Comparison of ENCODE assay signal across 12 cellular contexts in genomic region chr5:74625742-74626241, GRCh38. TPM values are rescaled to one million over a fixed set of nuclear protein-coding genes. Genes with fewer than 3 reads are reported as not detected.
DNase-seq lines count a peak whose midpoint lies in the region; ATAC-seq and TF ChIP-seq lines count a peak whose summit lies in the region.
"Had no signal": no experiment of that assay in that cellular context is flagged by ENCODE, and none has a peak within 500 bp of the region (broad histone marks: within the 10 kb centered on the region; RNA-seq: fewer than 3 reads in every experiment).

No MANE protein-coding gene starts in this region.

- TF ChIP-seq CTCF in GM06990 (IDR thresholded peaks at IDR 0.05; ENCODE audit: insufficient read depth, low read length, poor library complexity, severe bottlenecking) (peak; percentile 33), neural crest cell (conservative IDR thresholded peaks at IDR 0.05) (peak; percentile 48)

- DNase-seq in GM06990 (ENCODE audit: extremely low read depth, insufficient read length) (no peak), NCI-H69 (lab: John Stamatoyannopoulos, UW) (peak; percentile 88), dermis blood vessel endothelial cell (peak; percentile 62), neural crest cell (ENCODE audit: low read depth, low spot score) (no peak), NCI-H2227 treated with DMSO at 0.1 percent for 48 hours (lab: John Stamatoyannopoulos, UW) (no peak)
- DNase-seq: activated CD4-positive, alpha-beta T cell treated with anti-CD3 and anti-CD28 coated beads for 1 hour; DND-41; midbrain had no signal

- H3K4me1 Mint-ChIP-seq in neural crest cell = peaks cover 92% of the 10 kb centered on the region

- no peaks in the 10 kb centered on the region for H3K27me3 Mint-ChIP-seq in neural crest cell (ENCODE audit: low read depth)

- peaks cover 1% of the 10 kb centered on the region for H3K36me3 ChIP-seq in GM06990 (ENCODE audit: control insufficient read depth, insufficient read depth, low read length)

- H3K27ac Mint-ChIP-seq in neural crest cell (ENCODE audit: unreplicated experiment) = peak overlapping the region; percentile 57
- H3K27ac Mint-ChIP-seq: activated naive CD8-positive, alpha-beta T cell had no signal

- H3K27me3 ChIP-seq in GM06990 (replicated peaks; ENCODE audit: control insufficient read depth, insufficient read depth, low read length) = no peaks in the 10 kb centered on the region

- no peak overlapping the region for H3K4me3 ChIP-seq in GM06990 (replicated peaks; ENCODE audit: low read depth, low read length)

- peaks cover 9% of the 10 kb centered on the region for H3K9me3 Mint-ChIP-seq in neural crest cell

- H3K36me3 Mint-ChIP-seq in neural crest cell (ENCODE audit: low read depth) = peaks cover 18% of the 10 kb centered on the region

- peak overlapping the region; percentile 51 for H3K4me3 Mint-ChIP-seq in neural crest cell
- H3K4me3 Mint-ChIP-seq: activated naive CD8-positive, alpha-beta T cell had no signal

- ATAC-seq in GM21619 (IDR thresholded peaks at IDR 0.05; ENCODE audit: unreplicated experiment) (no peak), GM19351 (IDR thresholded peaks at IDR 0.05; ENCODE audit: unreplicated experiment) (no peak), HG03460 (IDR thresholded peaks at IDR 0.05; ENCODE audit: unreplicated experiment) (no peak)

RNA-seq across cellular contexts. Expression of gene ENC1, which starts 14.7 kb away (rescaled TPM):
- total RNA-seq in dermis blood vessel endothelial cell = 26.2 and 32.2 TPM in 2 replicates
- 130 and 135 TPM in 2 replicates for total RNA-seq in neural crest cell

RNA-seq across cellular contexts. Expression of gene HEXB, which starts 59.2 kb away (rescaled TPM):
- total RNA-seq in dermis blood vessel endothelial cell = 164 and 189 TPM in 2 replicates
- total RNA-seq in neural crest cell = 50.8 and 54.3 TPM in 2 replicates

Comparison
In these comparisons a context has a peak if more than half of its experiments do, and no peak if none do; other contexts are left out.
1. DNase-seq: peak in NCI-H69 (single experiment) and dermis blood vessel endothelial cell (single experiment); none in GM06990 (single experiment), neural crest cell (single experiment) and NCI-H2227 treated with DMSO at 0.1 percent for 48 hours (single experiment).